ENCODE assay signal across 1 cellular context in genomic region chr10:113176652-113177155, GRCh38.
TF ChIP-seq lines count a peak whose summit lies in the region.

No MANE protein-coding gene starts in this region.

TF ChIP-seq in HepG2, 621 proteins besides CTCF, POLR2A, EP300 and RAD21 (continued from another document):
- TF ChIP-seq, protein P1, sequence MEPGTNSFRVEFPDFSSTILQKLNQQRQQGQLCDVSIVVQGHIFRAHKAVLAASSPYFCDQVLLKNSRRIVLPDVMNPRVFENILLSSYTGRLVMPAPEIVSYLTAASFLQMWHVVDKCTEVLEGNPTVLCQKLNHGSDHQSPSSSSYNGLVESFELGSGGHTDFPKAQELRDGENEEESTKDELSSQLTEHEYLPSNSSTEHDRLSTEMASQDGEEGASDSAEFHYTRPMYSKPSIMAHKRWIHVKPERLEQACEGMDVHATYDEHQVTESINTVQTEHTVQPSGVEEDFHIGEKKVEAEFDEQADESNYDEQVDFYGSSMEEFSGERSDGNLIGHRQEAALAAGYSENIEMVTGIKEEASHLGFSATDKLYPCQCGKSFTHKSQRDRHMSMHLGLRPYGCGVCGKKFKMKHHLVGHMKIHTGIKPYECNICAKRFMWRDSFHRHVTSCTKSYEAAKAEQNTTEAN (CRISPR knock-in tag; conservative IDR thresholded peaks at IDR 0.05): no peak
- TF ChIP-seq, protein P2, sequence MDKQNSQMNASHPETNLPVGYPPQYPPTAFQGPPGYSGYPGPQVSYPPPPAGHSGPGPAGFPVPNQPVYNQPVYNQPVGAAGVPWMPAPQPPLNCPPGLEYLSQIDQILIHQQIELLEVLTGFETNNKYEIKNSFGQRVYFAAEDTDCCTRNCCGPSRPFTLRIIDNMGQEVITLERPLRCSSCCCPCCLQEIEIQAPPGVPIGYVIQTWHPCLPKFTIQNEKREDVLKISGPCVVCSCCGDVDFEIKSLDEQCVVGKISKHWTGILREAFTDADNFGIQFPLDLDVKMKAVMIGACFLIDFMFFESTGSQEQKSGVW (CRISPR knock-in tag; IDR thresholded peaks at IDR 0.05; ENCODE audit: borderline replicate concordance): no peak
- TF ChIP-seq YY1 (IDR thresholded peaks at IDR 0.05; ENCODE audit: insufficient read depth, insufficient replicate concordance, low read depth, low read length) (no peak), ZNF121 (CRISPR knock-in tag; IDR thresholded peaks at IDR 0.05) (no peak), GZF1 (CRISPR knock-in tag; IDR thresholded peaks at IDR 0.05) (no peak), TBP (CRISPR knock-in tag; IDR thresholded peaks at IDR 0.05) (no peak), MLXIP (CRISPR knock-in tag; IDR thresholded peaks at IDR 0.05; ENCODE audit: borderline replicate concordance) (no peak)
- TF ChIP-seq, protein P3, sequence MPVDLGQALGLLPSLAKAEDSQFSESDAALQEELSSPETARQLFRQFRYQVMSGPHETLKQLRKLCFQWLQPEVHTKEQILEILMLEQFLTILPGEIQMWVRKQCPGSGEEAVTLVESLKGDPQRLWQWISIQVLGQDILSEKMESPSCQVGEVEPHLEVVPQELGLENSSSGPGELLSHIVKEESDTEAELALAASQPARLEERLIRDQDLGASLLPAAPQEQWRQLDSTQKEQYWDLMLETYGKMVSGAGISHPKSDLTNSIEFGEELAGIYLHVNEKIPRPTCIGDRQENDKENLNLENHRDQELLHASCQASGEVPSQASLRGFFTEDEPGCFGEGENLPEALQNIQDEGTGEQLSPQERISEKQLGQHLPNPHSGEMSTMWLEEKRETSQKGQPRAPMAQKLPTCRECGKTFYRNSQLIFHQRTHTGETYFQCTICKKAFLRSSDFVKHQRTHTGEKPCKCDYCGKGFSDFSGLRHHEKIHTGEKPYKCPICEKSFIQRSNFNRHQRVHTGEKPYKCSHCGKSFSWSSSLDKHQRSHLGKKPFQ (CRISPR knock-in tag; IDR thresholded peaks at IDR 0.05; ENCODE audit: insufficient replicate concordance): no peak
